Comparison of ENCODE assay signal across 14 cellular contexts in the genomic region with DNA sequence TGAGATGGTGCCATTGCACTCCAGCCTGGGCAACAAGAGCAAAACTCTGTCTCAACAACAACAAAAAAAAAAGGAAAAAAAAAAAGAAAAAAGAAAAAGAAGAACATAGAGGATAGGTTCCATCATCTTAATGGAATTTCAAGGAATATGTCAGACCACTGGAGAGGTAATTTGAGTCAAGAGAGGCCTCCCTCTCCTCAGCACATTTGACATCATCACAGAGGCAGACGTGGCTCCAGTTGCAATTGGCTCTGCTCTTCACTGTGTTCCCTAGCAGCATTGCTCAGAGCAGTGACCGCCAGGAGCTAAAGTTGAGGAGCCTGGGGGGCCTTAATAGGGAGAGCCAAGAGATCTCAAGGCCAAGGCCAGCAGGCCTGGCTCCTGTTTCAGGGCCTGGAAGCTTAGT.
DNase-seq lines count a peak whose midpoint lies in the region; ATAC-seq and TF ChIP-seq lines count a peak whose summit lies in the region.
"Had no signal": no experiment of that assay in that cellular context is flagged by ENCODE, and none has a peak within 500 bp of the region (broad histone marks: within the 10 kb centered on the region; RNA-seq: fewer than 3 reads in every experiment).

No MANE protein-coding gene starts in this region.

- no peak for TF ChIP-seq CTCF in WERI-Rb-1 (IDR thresholded peaks at IDR 0.05; ENCODE audit: low read depth, low read length)

- H3K9me3 ChIP-seq in MG63 = no peaks in the 10 kb centered on the region
- H3K9me3 ChIP-seq in WERI-Rb-1 (ENCODE audit: severe bottlenecking) = no peaks in the 10 kb centered on the region

- DNase-seq in AG20443 (ENCODE audit: low spot score) = peak; percentile 40
- peak; percentile 49 for DNase-seq in amniotic epithelial cell (ENCODE audit: low read depth)
- peak; percentile 79 for DNase-seq in Right ventricle myocardium superior
- peak in 6 of 10 donors; percentile 9 to 75 (median 38) for DNase-seq in posterior cingulate gyrus
- no peak for DNase-seq in MG63
- no peak for DNase-seq in WERI-Rb-1
- no peak for DNase-seq in germinal center (ENCODE audit: low spot score)
- DNase-seq in stimulated activated CD4-positive, alpha-beta T cell treated with anti-CD3 and anti-CD28 coated beads, Interleukin-4, amount 100 ng/mL, for 1 hour = no peak
- DNase-seq: DMS79; effector memory CD4-positive, alpha-beta T cell; OCI-M1 had no signal

- peak; percentile 94 for ATAC-seq in Right ventricle myocardium superior (ENCODE audit: poor library complexity)
- ATAC-seq: activated naive CD4-positive, alpha-beta T cell treated with anti-CD3 and anti-CD28 coated beads, Interleukin-2, amount 50 U/mL, for 72 hours had no signal

- no peaks in the 10 kb centered on the region for H3K36me3 ChIP-seq in MG63
- H3K36me3 ChIP-seq in WERI-Rb-1 = no peaks in the 10 kb centered on the region

- intact Hi-C loops in Right ventricle myocardium superior (cut with DNase I) (no loop called here), posterior cingulate gyrus (cut with DNase I) (no loop called here)

- H3K4me3 ChIP-seq in MG63 = no peak overlapping the region
- H3K4me3 ChIP-seq in WERI-Rb-1 (ENCODE audit: low read depth, low read length) = no peak overlapping the region
- H3K4me3 ChIP-seq: K562, skin epidermis had no signal

- no peaks in the 10 kb centered on the region for H3K27me3 ChIP-seq in MG63
- no peaks in the 10 kb centered on the region for H3K27me3 ChIP-seq in WERI-Rb-1 (ENCODE audit: insufficient read depth, low read depth, severe bottlenecking)

- no peak overlapping the region for H3K27ac ChIP-seq in WERI-Rb-1

Comparison
In these comparisons a context has a peak if more than half of its experiments do, and no peak if none do; other contexts are left out.
1. DNase-seq: peak in AG20443 (single experiment), amniotic epithelial cell (single experiment), Right ventricle myocardium superior (single experiment) and posterior cingulate gyrus (6 of 10); none in MG63 (single experiment), WERI-Rb-1 (single experiment), germinal center (single experiment) and stimulated activated CD4-positive, alpha-beta T cell treated with anti-CD3 and anti-CD28 coated beads, Interleukin-4, amount 100 ng/mL, for 1 hour (single experiment).